Comparison of ENCODE assay signal across 1 cellular context in the genomic region with DNA sequence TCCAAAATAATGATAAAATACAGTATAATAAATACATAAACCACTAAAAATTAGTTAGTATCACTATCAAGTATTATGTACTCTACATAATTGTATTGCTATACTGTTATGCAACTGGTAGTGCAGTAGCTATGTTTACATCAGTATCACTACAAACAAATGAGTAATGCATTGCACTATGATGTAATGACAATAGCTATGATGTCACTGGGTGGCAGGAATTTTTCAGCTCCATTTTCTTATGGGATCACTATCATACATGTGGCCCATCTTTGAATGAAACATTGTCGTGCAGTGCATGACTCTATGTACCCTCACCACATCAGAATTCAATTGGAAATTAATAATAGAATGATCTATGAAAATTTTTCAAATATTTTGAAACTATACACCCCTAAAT.
A peak's percentile ranks its signal among the peaks of the same experiment; 100 is the strongest.
TF ChIP-seq lines count a peak whose summit lies in the region.

No MANE protein-coding gene starts in this region.

TF ChIP-seq in IMR-90, 13 proteins besides CTCF, POLR2A, EP300 and RAD21 (continued from another document):
- TF ChIP-seq, protein P1, sequence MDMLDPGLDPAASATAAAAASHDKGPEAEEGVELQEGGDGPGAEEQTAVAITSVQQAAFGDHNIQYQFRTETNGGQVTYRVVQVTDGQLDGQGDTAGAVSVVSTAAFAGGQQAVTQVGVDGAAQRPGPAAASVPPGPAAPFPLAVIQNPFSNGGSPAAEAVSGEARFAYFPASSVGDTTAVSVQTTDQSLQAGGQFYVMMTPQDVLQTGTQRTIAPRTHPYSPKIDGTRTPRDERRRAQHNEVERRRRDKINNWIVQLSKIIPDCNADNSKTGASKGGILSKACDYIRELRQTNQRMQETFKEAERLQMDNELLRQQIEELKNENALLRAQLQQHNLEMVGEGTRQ (IDR thresholded peaks at IDR 0.05; ENCODE audit: low read depth, low read length) = no peak
- TF ChIP-seq MAZ (IDR thresholded peaks at IDR 0.05; ENCODE audit: borderline replicate concordance, low read depth, low read length) = no peak
- TF ChIP-seq CEBPB (IDR thresholded peaks at IDR 0.05; ENCODE audit: low read depth, low read length) = peak; percentile 29; the same call in 1 of the 2 replicates
- TF ChIP-seq FOS (IDR thresholded peaks at IDR 0.05; ENCODE audit: low read depth, low read length) = no peak
